Comparison of ENCODE assay signal across 9 cellular contexts in the genomic region with DNA sequence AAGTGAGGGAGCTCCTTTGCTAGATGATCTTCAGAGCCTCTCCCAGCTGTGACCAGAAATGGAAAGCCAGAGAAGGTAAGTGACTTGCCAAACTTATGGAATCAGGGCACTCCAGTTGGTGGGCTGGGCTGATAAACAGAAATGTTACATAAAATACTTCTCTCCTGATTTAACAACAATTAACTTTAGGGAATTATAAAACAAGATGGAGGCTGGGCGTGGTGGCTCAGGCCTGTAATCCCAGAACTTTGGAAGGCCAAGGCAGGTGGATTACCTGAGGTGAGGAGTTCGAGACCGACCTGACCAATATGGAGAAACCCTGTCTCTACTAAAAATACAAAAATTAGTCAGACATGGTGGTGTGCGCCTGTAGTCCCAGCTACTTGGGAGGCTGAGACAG. TPM values are rescaled to one million over a fixed set of nuclear protein-coding genes. Genes with fewer than 3 reads are reported as not detected.
DNase-seq lines count a peak whose midpoint lies in the region; ATAC-seq and TF ChIP-seq lines count a peak whose summit lies in the region.
"Had no signal": no experiment of that assay in that cellular context is flagged by ENCODE, and none has a peak within 500 bp of the region (broad histone marks: within the 10 kb centered on the region; RNA-seq: fewer than 3 reads in every experiment).

No MANE protein-coding gene starts in this region.

- H3K9me3 Mint-ChIP-seq in activated CD8-positive, alpha-beta T cell treated with anti-CD3 and anti-CD28 coated beads, Interleukin-2, amount 10 ng/mL, durations not matched to agents 7 days and 5 days (ENCODE audit: insufficient read depth), result no peaks in the 10 kb centered on the region

- H3K36me3 ChIP-seq in cardiac muscle cell (peaks cover 9% of the 10 kb centered on the region), lower lobe of right lung (peaks cover 25% of the 10 kb centered on the region), tibial nerve (peaks cover 0 to 24% (median 0%) of the 10 kb centered on the region in 3 donors)

- no peak for TF ChIP-seq POLR2A in tibial nerve (IDR thresholded peaks at IDR 0.05)

- intact Hi-C loops in cardiac septum (cut with DNase I), result loop anchor here (5.0 to 10.0 kb wide), 3 partner anchors 67 to 366 kb away; partner anchors contain the start of gene UBE2QL1
- intact Hi-C loops in lower lobe of right lung (cut with DNase I), result no loop called here

- CTCF ChIA-PET in activated CD8-positive, alpha-beta T cell treated with anti-CD3 and anti-CD28 coated beads, Interleukin-2, amount 10 ng/mL, durations not matched to agents 7 days and 5 days (lab: Charles Lee), result interaction anchor here (0.8 to 1.5 kb wide), 2 partner anchors 10 to 20 kb away, joined by 3 read pairs; no protein-coding TSS in a partner anchor

- POLR2A ChIA-PET in activated CD8-positive, alpha-beta T cell treated with anti-CD3 and anti-CD28 coated beads, Interleukin-2, amount 10 ng/mL, durations not matched to agents 7 days and 5 days (lab: Charles Lee), result interaction anchor here (0.9 to 2.3 kb wide), 2 partner anchors 9 to 19 kb away, joined by 3 to 12 read pairs; no protein-coding TSS in a partner anchor

- 97 to 100% methylated on average over 4 of the region's 4 CpGs for WGBS in tibial nerve, 2 donors

- H3K27ac ChIP-seq in cardiac muscle cell, result no peak overlapping the region
- H3K27ac ChIP-seq in lower lobe of right lung, result no peak overlapping the region
- peak overlapping the region in 3 of 4 donors; percentile 58 to 90 (median 88) for H3K27ac ChIP-seq in tibial nerve
- H3K27ac ChIP-seq: thyroid gland had no signal

- no peaks in the 10 kb centered on the region for H3K27me3 ChIP-seq in cardiac muscle cell
- H3K27me3 ChIP-seq in lower lobe of right lung (ENCODE audit: low read depth), result peaks cover 4% of the 10 kb centered on the region
- no peaks in the 10 kb centered on the region for H3K27me3 ChIP-seq in tibial nerve
- H3K27me3 ChIP-seq: thyroid gland had no signal

- TF ChIP-seq EP300 in tibial nerve (IDR thresholded peaks at IDR 0.05), result no peak

- H3K9me3 ChIP-seq in cardiac muscle cell (ENCODE audit: low read depth) (no peaks in the 10 kb centered on the region), lower lobe of right lung (no peaks in the 10 kb centered on the region), tibial nerve (no peaks in the 10 kb centered on the region)
- H3K9me3 ChIP-seq: thyroid gland had no signal

- H3K4me1 ChIP-seq in cardiac muscle cell (ENCODE audit: low read depth), result peaks cover 7% of the 10 kb centered on the region
- H3K4me1 ChIP-seq in lower lobe of right lung, result peaks cover 21% of the 10 kb centered on the region
- H3K4me1 ChIP-seq in tibial nerve, result peaks cover 0 to 32% (median 11%) of the 10 kb centered on the region in 4 donors

- TF ChIP-seq CTCF in cardiac muscle cell (IDR thresholded peaks at IDR 0.05; ENCODE audit: low read depth, low read length) (no peak), lower lobe of right lung (IDR thresholded peaks at IDR 0.05) (no peak), tibial nerve (IDR thresholded peaks at IDR 0.05) (no peak)

- peaks cover 41% of the 10 kb centered on the region for H3K36me3 Mint-ChIP-seq in activated CD8-positive, alpha-beta T cell treated with anti-CD3 and anti-CD28 coated beads, Interleukin-2, amount 10 ng/mL, durations not matched to agents 7 days and 5 days (ENCODE audit: low read depth)

- peaks cover 29% of the 10 kb centered on the region for H3K4me1 Mint-ChIP-seq in activated CD8-positive, alpha-beta T cell treated with anti-CD3 and anti-CD28 coated beads, Interleukin-2, amount 10 ng/mL, durations not matched to agents 7 days and 5 days (ENCODE audit: low read depth)

- H3K4me3 ChIP-seq in cardiac muscle cell, result peak overlapping the region; percentile 78
- H3K4me3 ChIP-seq in lower lobe of right lung, result peak overlapping the region; percentile 98
- H3K4me3 ChIP-seq in tibial nerve, result peak overlapping the region in 2 of 4 donors; percentile 74 to 94

- H3K4me3 Mint-ChIP-seq in activated CD8-positive, alpha-beta T cell treated with anti-CD3 and anti-CD28 coated beads, Interleukin-2, amount 10 ng/mL, durations not matched to agents 7 days and 5 days, result peak overlapping the region; percentile 92

- peaks cover 9% of the 10 kb centered on the region for H3K27me3 Mint-ChIP-seq in activated CD8-positive, alpha-beta T cell treated with anti-CD3 and anti-CD28 coated beads, Interleukin-2, amount 10 ng/mL, durations not matched to agents 7 days and 5 days (ENCODE audit: low read depth)

- no peak for ATAC-seq in activated CD8-positive, alpha-beta T cell treated with anti-CD3 and anti-CD28 coated beads, Interleukin-2, amount 10 ng/mL, durations not matched to agents 7 days and 5 days
- ATAC-seq in lower lobe of right lung (no peak), GM19455 (IDR thresholded peaks at IDR 0.05; ENCODE audit: unreplicated experiment) (no peak)

- no peak for DNase-seq in cardiac muscle cell (ENCODE audit: low read depth in 1 of 2, low spot score in 1 of 2)
- DNase-seq in cardiac septum (ENCODE audit: low spot score), result no peak
- no peak for DNase-seq in activated CD8-positive, alpha-beta T cell treated with anti-CD3 and anti-CD28 coated beads, Interleukin-2, amount 10 ng/mL, durations not matched to agents 7 days and 5 days
- DNase-seq in lower lobe of right lung, result no peak
- no peak for DNase-seq in tibial nerve (ENCODE audit: low spot score in 2 of 2)
- no peak for DNase-seq in medulla oblongata (ENCODE audit: extremely low spot score)
- DNase-seq in NCI-H1930 (lab: John Stamatoyannopoulos, UW), result no peak
- DNase-seq: thyroid gland had no signal

- H3K27ac Mint-ChIP-seq in activated CD8-positive, alpha-beta T cell treated with anti-CD3 and anti-CD28 coated beads, Interleukin-2, amount 10 ng/mL, durations not matched to agents 7 days and 5 days, result peak overlapping the region; percentile 95

RNA-seq across cellular contexts. Expression of gene MED10, which starts 0.9 kb away (rescaled TPM):
- 11.8 and 15.8 TPM in 2 replicates for total RNA-seq in cardiac muscle cell
- 55.0 and 63.9 TPM in 2 replicates for polyA plus RNA-seq in cardiac muscle cell
- total RNA-seq in cardiac septum, result 27.6 TPM
- 10 to 100 TPM; 49.2 to 51.5 TPM for total RNA-seq in activated CD8-positive, alpha-beta T cell treated with anti-CD3 and anti-CD28 coated beads, Interleukin-2, amount 10 ng/mL, durations not matched to agents 7 days and 5 days
- 30.3 TPM for total RNA-seq in lower lobe of right lung
- 10 to 100 TPM; 20.3 to 41.4 (median 27.9) TPM for total RNA-seq in tibial nerve

Comparison
In these comparisons a context has a peak if more than half of its experiments do, and no peak if none do; other contexts are left out.
1. H3K27ac ChIP-seq: peak in tibial nerve (3 of 4); none in cardiac muscle cell (single experiment) and lower lobe of right lung (single experiment).